Comparison of ENCODE assay signal across 7 cellular contexts in genomic region chr21:8255094-8255493, GRCh38.
A peak's percentile ranks its signal among the peaks of the same experiment; 100 is the strongest.
DNase-seq lines count a peak whose midpoint lies in the region; ATAC-seq and TF ChIP-seq lines count a peak whose summit lies in the region.
"Not testable (repeated sequence)": the region's sequence is repeated elsewhere in the genome, so short reads cannot be mapped to it uniquely, and the experiment has no call there.

No MANE protein-coding gene starts in this region.

- intact Hi-C loops in activated CD8-positive, alpha-beta T cell treated with anti-CD3 and anti-CD28 coated beads for 36 hours (cut with micrococcal nuclease); ovary (cut with DNase I): not testable (repeated sequence)

- H3K27me3 ChIP-seq in ovary = not testable (repeated sequence)

- H3K4me1 Mint-ChIP-seq in WTC11; activated CD8-positive, alpha-beta T cell treated with anti-CD3 and anti-CD28 coated beads for 36 hours (ENCODE audit: low read depth); immature natural killer cell: not testable (repeated sequence)

- H3K27ac ChIP-seq in ovary = not testable (repeated sequence)

- CTCF ChIA-PET in WTC11 (lab: Charles Lee); activated CD8-positive, alpha-beta T cell treated with anti-CD3 and anti-CD28 coated beads for 36 hours (lab: Charles Lee): not testable (repeated sequence)

- H3K27ac Mint-ChIP-seq in WTC11; activated CD8-positive, alpha-beta T cell treated with anti-CD3 and anti-CD28 coated beads for 36 hours; activated naive CD4-positive, alpha-beta T cell treated with anti-CD3 and anti-CD28 coated beads, Interleukin-2, amount 50 U/mL, for 72 hours; immature natural killer cell: not testable (repeated sequence)

- no CpG with 5 or more reads among the region's 30 CpGs for WGBS in ovary, 3 donors

- not testable (repeated sequence) for TF ChIP-seq CTCF in WTC11 (IDR thresholded peaks at IDR 0.05); activated CD8-positive, alpha-beta T cell treated with anti-CD3 and anti-CD28 coated beads for 36 hours (IDR thresholded peaks at IDR 0.05); ovary (IDR thresholded peaks at IDR 0.05)

- H3K27me3 Mint-ChIP-seq in WTC11 (ENCODE audit: low read depth); activated CD8-positive, alpha-beta T cell treated with anti-CD3 and anti-CD28 coated beads for 36 hours; immature natural killer cell (ENCODE audit: low read depth in 3 of 3): not testable (repeated sequence)

- not testable (repeated sequence) for TF ChIP-seq EP300 in ovary (IDR thresholded peaks at IDR 0.05)

- H3K36me3 Mint-ChIP-seq in WTC11; activated CD8-positive, alpha-beta T cell treated with anti-CD3 and anti-CD28 coated beads for 36 hours (ENCODE audit: low read depth); activated naive CD4-positive, alpha-beta T cell treated with anti-CD3 and anti-CD28 coated beads, Interleukin-2, amount 50 U/mL, for 72 hours; immature natural killer cell: not testable (repeated sequence)

- POLR2A ChIA-PET in WTC11 (lab: Charles Lee); activated CD8-positive, alpha-beta T cell treated with anti-CD3 and anti-CD28 coated beads for 36 hours (lab: Charles Lee): not testable (repeated sequence)

- H3K9me3 Mint-ChIP-seq in WTC11; activated CD8-positive, alpha-beta T cell treated with anti-CD3 and anti-CD28 coated beads for 36 hours; activated naive CD4-positive, alpha-beta T cell treated with anti-CD3 and anti-CD28 coated beads, Interleukin-2, amount 50 U/mL, for 72 hours; immature natural killer cell: not testable (repeated sequence)

- peak; percentile 10 for DNase-seq in WTC11 (ENCODE audit: low spot score)
- peak; percentile 1 for DNase-seq in activated CD8-positive, alpha-beta T cell treated with anti-CD3 and anti-CD28 coated beads for 36 hours
- peak; percentile 53 to 58 for DNase-seq in activated T-cell treated with anti-CD3 and anti-CD28 coated beads, Interleukin-2, amount 50 U/mL, for 48 hours
- DNase-seq in activated naive CD4-positive, alpha-beta T cell treated with anti-CD3 and anti-CD28 coated beads, Interleukin-2, amount 50 U/mL, for 72 hours (ENCODE audit: low spot score in 2 of 2) = peak; percentile 19 to 57
- peak; percentile 5 to 48 (median 44) for DNase-seq in immature natural killer cell
- DNase-seq in ovary = peak in 3 of 5 donors; percentile 1 to 26 (median 24)
- peak; percentile 0 for DNase-seq in stimulated activated CD8-positive, alpha-beta memory T cell treated with anti-CD3 and anti-CD28 coated beads, Interleukin-12 subunit alpha, Interleukin-12 subunit beta, amount 100 ng/mL, for 4 hours (ENCODE audit: low read depth)

- not testable (repeated sequence) for H3K4me3 Mint-ChIP-seq in WTC11; activated CD8-positive, alpha-beta T cell treated with anti-CD3 and anti-CD28 coated beads for 36 hours; immature natural killer cell

- not testable (repeated sequence) for H3K4me3 ChIP-seq in ovary

- not testable (repeated sequence) for TF ChIP-seq POLR2A in ovary (IDR thresholded peaks at IDR 0.05)

- not testable (repeated sequence) for H3K4me1 ChIP-seq in ovary (ENCODE audit: insufficient read depth)

- not testable (repeated sequence) for ATAC-seq in WTC11; activated CD8-positive, alpha-beta T cell treated with anti-CD3 and anti-CD28 coated beads for 36 hours; activated naive CD4-positive, alpha-beta T cell treated with anti-CD3 and anti-CD28 coated beads, Interleukin-2, amount 50 U/mL, for 72 hours

- H3K36me3 ChIP-seq in ovary = not testable (repeated sequence)

- not testable (repeated sequence) for H3K9me3 ChIP-seq in ovary

Comparison
In these comparisons a context has a peak if more than half of its experiments do, and no peak if none do; other contexts are left out.
1. DNase-seq: peak in every context shown above with its lines; median percentile 56 in activated T-cell treated with anti-CD3 and anti-CD28 coated beads, Interleukin-2, amount 50 U/mL, for 48 hours; 44 in immature natural killer cell; 38 in activated naive CD4-positive, alpha-beta T cell treated with anti-CD3 and anti-CD28 coated beads, Interleukin-2, amount 50 U/mL, for 72 hours; 24 in ovary; 10 in WTC11; 1 in activated CD8-positive, alpha-beta T cell treated with anti-CD3 and anti-CD28 coated beads for 36 hours; 0 in stimulated activated CD8-positive, alpha-beta memory T cell treated with anti-CD3 and anti-CD28 coated beads, Interleukin-12 subunit alpha, Interleukin-12 subunit beta, amount 100 ng/mL, for 4 hours.